25 cellular contexts compared by ENCODE assay signal in the genomic region with DNA sequence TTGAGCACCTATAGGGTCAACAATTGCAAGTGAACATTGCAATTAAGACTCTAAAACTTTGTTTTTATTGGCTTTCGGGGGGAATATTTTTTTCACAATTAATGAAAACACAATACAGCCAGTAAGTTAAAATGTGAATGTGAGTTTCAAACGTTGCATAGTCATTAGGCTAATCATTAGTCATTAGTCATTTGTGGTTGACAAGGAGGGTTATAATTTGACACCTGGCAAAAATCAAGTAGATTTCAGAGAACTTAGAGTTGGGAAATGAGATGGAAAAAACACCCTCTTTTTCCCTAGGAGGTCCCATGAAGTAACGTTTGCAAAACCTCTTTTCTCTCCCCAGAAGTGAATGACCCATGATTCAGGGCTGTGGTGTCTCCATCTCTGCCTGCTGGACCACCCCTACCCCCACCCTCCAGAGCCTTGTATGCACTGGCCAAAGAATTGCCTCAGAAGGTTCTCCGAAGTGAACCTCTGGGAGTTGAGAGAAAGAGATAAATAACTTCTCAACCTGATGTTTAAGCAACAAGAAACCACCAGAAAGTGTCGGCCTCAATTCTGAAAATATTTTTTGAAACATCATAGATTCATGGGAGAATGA.
"Had no signal": no experiment of that assay in that cellular context is flagged by ENCODE, and none has a peak within 500 bp of the region (broad histone marks: within the 10 kb centered on the region; RNA-seq: fewer than 3 reads in every experiment).

No MANE protein-coding gene starts in this region.

- H3K9me3 ChIP-seq: ascending aorta, heart right ventricle, stomach, suprapubic skin, tibial artery had no signal

- H3K27me3 ChIP-seq: ascending aorta, stomach, suprapubic skin, tibial artery had no signal

- H3K36me3 ChIP-seq: ascending aorta, heart right ventricle, stomach, suprapubic skin, tibial artery had no signal

- H3K27ac ChIP-seq: ascending aorta, coronary artery, dorsolateral prefrontal cortex, heart right ventricle, stomach, suprapubic skin, tibial artery had no signal

- H3K4me3 ChIP-seq: ascending aorta, coronary artery, dorsolateral prefrontal cortex, heart right ventricle, lung, stomach, suprapubic skin, tibial artery had no signal

- DNase-seq: activated CD4-positive, alpha-beta T cell treated with anti-CD3 and anti-CD28 coated beads for 4 hours; activated CD4-positive, alpha-beta T cell treated with anti-CD3 and anti-CD28 coated beads, Interleukin-2, amount 50 U/mL, for 4 hours; activated naive CD4-positive, alpha-beta T cell; activated T-cell treated with anti-CD3 and anti-CD28 coated beads for 4 hours; activated T-cell treated with anti-CD3 and anti-CD28 coated beads, Interleukin-2, amount 50 U/mL, for 72 hours; dorsolateral prefrontal cortex; effector memory CD4-positive, alpha-beta T cell; foreskin fibroblast; heart right ventricle; mesendoderm; posterior cingulate gyrus; retina; stimulated activated CD4-positive, alpha-beta T cell treated with anti-CD3 and anti-CD28 coated beads, Interleukin-15, amount 100 ng/mL, for 24 hours; stimulated activated CD4-positive, alpha-beta T cell treated with anti-CD3 and anti-CD28 coated beads, Interleukin-2, amount 100 ng/mL, for 24 hours; stimulated activated naive B cell treated with anti-CD40 and anti-IgM and Interleukin-4, amounts not matched to agents 10 μg/mL and 1 μg/mL and 100 μg/mL, for 72 hours; stomach; T-helper 1 cell had no signal

- ATAC-seq: activated naive CD4-positive, alpha-beta T cell treated with anti-CD3 and anti-CD28 coated beads, Interleukin-2, amount 50 U/mL, for 72 hours; activated T-cell treated with anti-CD3 and anti-CD28 coated beads, Interleukin-2, amount 50 U/mL, for 72 hours; left lobe of liver; natural killer cell treated with Interleukin-12 subunit alpha and Interleukin-12 subunit beta and Interleukin-15 and Interleukin-18, amount 100 ng/mL, for 72 hours; stimulated activated naive B cell treated with anti-CD40 and anti-IgM and Interleukin-4, amounts not matched to agents 10 μg/mL and 1 μg/mL and 100 μg/mL, for 72 hours had no signal

- H3K4me1 ChIP-seq: ascending aorta, heart right ventricle, suprapubic skin had no signal
